In the genomic region with DNA sequence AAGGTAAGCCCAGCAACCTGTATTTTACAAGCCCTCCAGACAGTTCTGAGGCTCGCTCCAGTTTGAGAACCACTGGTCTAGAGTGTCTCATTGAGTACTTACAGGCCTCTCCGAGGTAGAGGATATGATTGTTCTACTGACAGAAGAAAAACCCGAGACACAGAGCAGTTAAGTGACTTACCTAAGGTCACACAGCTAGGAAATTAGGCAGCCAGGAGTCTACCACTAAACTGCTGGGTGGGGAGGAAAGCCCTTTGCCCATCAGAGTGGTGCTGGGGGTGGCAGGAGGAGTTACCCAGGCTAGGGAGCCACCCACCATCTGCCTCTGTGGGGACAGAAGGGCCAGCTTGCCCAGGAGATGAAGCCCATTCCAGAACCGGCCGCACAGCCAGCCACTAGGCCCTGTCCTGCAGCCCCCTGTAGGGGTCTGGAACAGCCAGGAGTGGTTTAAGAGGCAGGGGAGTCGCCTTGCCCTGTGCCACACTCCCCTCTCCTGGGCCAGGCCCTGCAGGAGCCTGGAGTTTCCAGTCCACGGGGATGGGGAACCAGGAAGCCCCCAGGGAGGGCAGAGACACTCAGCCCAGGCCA, we compare ENCODE assay signal across 14 cellular contexts. TPM values are rescaled to one million over a fixed set of nuclear protein-coding genes. Genes with fewer than 3 reads are reported as not detected.
DNase-seq lines count a peak whose midpoint lies in the region; ATAC-seq and TF ChIP-seq lines count a peak whose summit lies in the region.
"Had no signal": no experiment of that assay in that cellular context is flagged by ENCODE, and none has a peak within 500 bp of the region (broad histone marks: within the 10 kb centered on the region; RNA-seq: fewer than 3 reads in every experiment).

No MANE protein-coding gene starts in this region.

- H3K27ac ChIP-seq in HUES6 (ENCODE audit: low read depth, low read length) (no peak overlapping the region), coronary artery (no peak overlapping the region), osteoblast (ENCODE audit: low read depth, low read length) (no peak overlapping the region)

- H3K9me3 ChIP-seq in HUES6 (ENCODE audit: control insufficient read depth, insufficient read depth, low read depth, low read length) (no peaks in the 10 kb centered on the region), osteoblast (ENCODE audit: low read depth, low read length) (no peaks in the 10 kb centered on the region)
- H3K9me3 ChIP-seq: HAP-1 had no signal

- DNase-seq in CD14-positive monocyte (ENCODE audit: low spot score) (no peak), coronary artery (ENCODE audit: low spot score) (no peak), natural killer cell (no peak), DMS79 treated with DMSO at 0.1 percent for 48 hours (lab: John Stamatoyannopoulos, UW) (no peak), osteoblast (ENCODE audit: insufficient read length, low spot score, missing footprints) (no peak)
- DNase-seq: activated naive CD4-positive, alpha-beta T cell; IMR-90; NCI-H1694 treated with DMSO at 0.1 percent for 48 hours; SHP77 had no signal

- peaks cover 1 to 3% (median 3%) of the 10 kb centered on the region in 3 donors for H3K27me3 Mint-ChIP-seq in CD14-positive monocyte (ENCODE audit: low read depth in 3 of 3)
- H3K27me3 Mint-ChIP-seq in natural killer cell (ENCODE audit: low read depth in 2 of 2) = peaks cover 5 to 6% of the 10 kb centered on the region in 2 donors

- H3K4me1 ChIP-seq in HUES6 (ENCODE audit: control insufficient read depth, insufficient read depth, low read length) (peaks cover 13% of the 10 kb centered on the region), osteoblast (ENCODE audit: insufficient read depth, low read length) (no peaks in the 10 kb centered on the region)
- H3K4me1 ChIP-seq: HAP-1 had no signal

- no peak overlapping the region for H3K4me3 ChIP-seq in HUES6 (ENCODE audit: low read depth, low read length)
- peak overlapping the region; percentile 57 for H3K4me3 ChIP-seq in coronary artery
- no peak overlapping the region for H3K4me3 ChIP-seq in osteoblast (ENCODE audit: insufficient read depth, low read length)
- H3K4me3 ChIP-seq: HAP-1 had no signal

- intact Hi-C loops in CD14-positive monocyte (cut with micrococcal nuclease) = no loop called here
- intact Hi-C loops in natural killer cell (cut with micrococcal nuclease) = no loop called here

- H3K27me3 ChIP-seq in HUES6 (ENCODE audit: control insufficient read depth, insufficient read depth, low read length) = no peaks in the 10 kb centered on the region
- peaks cover 10% of the 10 kb centered on the region for H3K27me3 ChIP-seq in osteoblast (ENCODE audit: insufficient read depth, low read length)

- no peak overlapping the region for H2AFZ ChIP-seq in osteoblast (ENCODE audit: low read length)

- no peaks in the 10 kb centered on the region for H4K20me1 ChIP-seq in osteoblast (ENCODE audit: insufficient read depth, low read length)

- TF ChIP-seq CTCF in CD14-positive monocyte (IDR thresholded peaks at IDR 0.05) = no peak
- no peak for TF ChIP-seq CTCF in coronary artery (IDR thresholded peaks at IDR 0.05)
- TF ChIP-seq CTCF in natural killer cell (IDR thresholded peaks at IDR 0.05) = no peak
- TF ChIP-seq CTCF in osteoblast (IDR thresholded peaks at IDR 0.05; ENCODE audit: extremely low read depth, low read depth, low read length) = no peak

- H3K9ac ChIP-seq in HUES6 (ENCODE audit: low read length) = peak overlapping the region; percentile 29

- no peak for ATAC-seq in natural killer cell
- ATAC-seq in HG02588 (IDR thresholded peaks at IDR 0.05; ENCODE audit: unreplicated experiment) = no peak
- ATAC-seq in GM21515 (IDR thresholded peaks at IDR 0.05; ENCODE audit: unreplicated experiment) = no peak

- no peaks in the 10 kb centered on the region for H3K9me3 Mint-ChIP-seq in CD14-positive monocyte
- no peaks in the 10 kb centered on the region for H3K9me3 Mint-ChIP-seq in natural killer cell

- H3K36me3 Mint-ChIP-seq in CD14-positive monocyte = peaks cover 19 to 32% of the 10 kb centered on the region in 2 donors
- H3K36me3 Mint-ChIP-seq in natural killer cell = no peaks in the 10 kb centered on the region

- H3K36me3 ChIP-seq in HUES6 (ENCODE audit: control insufficient read depth, insufficient read depth, low read length) = no peaks in the 10 kb centered on the region
- H3K36me3 ChIP-seq in osteoblast (ENCODE audit: insufficient read depth, low read length) = no peaks in the 10 kb centered on the region
- H3K36me3 ChIP-seq: HAP-1 had no signal

- H3K27ac Mint-ChIP-seq in CD14-positive monocyte (peak overlapping the region; percentile 78 to 96 (median 90)), natural killer cell (no peak overlapping the region)

- H3K4me2 ChIP-seq in osteoblast (ENCODE audit: insufficient read depth, low read length) = no peak overlapping the region

- H3K79me2 ChIP-seq in osteoblast (ENCODE audit: insufficient read depth, low read length) = no peaks in the 10 kb centered on the region

- peak overlapping the region; percentile 88 to 95 for H3K4me3 Mint-ChIP-seq in CD14-positive monocyte
- peak overlapping the region; percentile 47 for H3K4me3 Mint-ChIP-seq in natural killer cell

- H3K4me1 Mint-ChIP-seq in CD14-positive monocyte (peaks cover 30% of the 10 kb centered on the region), natural killer cell (peaks cover 5 to 13% of the 10 kb centered on the region in 2 donors)

RNA-seq across cellular contexts. Expression of gene RASGRP4, which starts 0.7 kb away (rescaled TPM):
- polyA plus RNA-seq in CD14-positive monocyte = 10 to 100 TPM; 30.2 to 50.3 TPM
- 1 to 10 TPM; 2.3 to 9.3 (median 5.7) TPM for total RNA-seq in natural killer cell
- total RNA-seq in osteoblast = not detected in 2 replicates
- total RNA-seq: chondrocyte, IMR-90 had no signal
- polyA plus RNA-seq: IMR-90 had no signal

RNA-seq across cellular contexts. Expression of gene RYR1, which starts 8.2 kb away (rescaled TPM):
- 1 to 10 TPM in 1 of 2 donors, under 1 TPM in 1; 0.76 to 2.1 TPM for polyA plus RNA-seq in CD14-positive monocyte
- 1 to 10 TPM in 1 of 3 donors, under 1 TPM in 2; 0.05 to 1.0 (median 0.65) TPM for total RNA-seq in natural killer cell
- total RNA-seq in osteoblast = under 0.01 TPM in 2 replicates
- total RNA-seq: IMR-90 had no signal
- polyA plus RNA-seq: IMR-90 had no signal

RNA-seq across cellular contexts. Expression of gene FAM98C, which starts 22.4 kb away (rescaled TPM):
- 10 to 100 TPM in 1 of 2 donors, 1 to 10 TPM in 1; 8.5 to 12.6 TPM for polyA plus RNA-seq in CD14-positive monocyte
- total RNA-seq in natural killer cell (10 to 100 TPM; 36.9 to 42.1 (median 41.6) TPM), osteoblast (12.1 and 14.1 TPM in 2 replicates)

RNA-seq across cellular contexts. Expression of gene SPRED3, which starts 36.8 kb away (rescaled TPM):
- not detected for polyA plus RNA-seq in CD14-positive monocyte
- total RNA-seq in natural killer cell = 1 to 10 TPM; 1.1 to 4.2 (median 1.3) TPM
- total RNA-seq in osteoblast = 1.8 and 2.2 TPM in 2 replicates

RNA-seq across cellular contexts. Expression of gene GGN, which starts 37.5 kb away (rescaled TPM):
- polyA plus RNA-seq in CD14-positive monocyte = under 1 TPM in 1 of 2 donors, not detected in 1; 0.12 TPM
- not detected for total RNA-seq in natural killer cell
- 0.29 and 0.36 TPM in 2 replicates for total RNA-seq in osteoblast

Comparison
In these comparisons a context has a peak if more than half of its experiments do, and no peak if none do; other contexts are left out.
1. H3K27ac Mint-ChIP-seq: peak in CD14-positive monocyte (7 of 7); none in natural killer cell (0 of 2).